Comparison of ENCODE assay signal across 8 cellular contexts in genomic region chr3:196942226-196942914, GRCh38. TPM values are rescaled to one million over a fixed set of nuclear protein-coding genes. Genes with fewer than 3 reads are reported as not detected.
DNase-seq lines count a peak whose midpoint lies in the region; ATAC-seq and TF ChIP-seq lines count a peak whose summit lies in the region.

NCBP2 (minus strand) TSS chr3:196942528; CDS start chr3:196942503, 25 bp downstream.

- H3K4me1 ChIP-seq in PC-9 (replicated peaks; ENCODE audit: insufficient read depth) = peaks cover 20% of the 10 kb centered on the region
- H3K4me1 ChIP-seq in esophagus (ENCODE audit: control insufficient read depth in 2 of 2, insufficient read depth in 2 of 2, low read length in 1 of 2) = peaks cover 3 to 5% of the 10 kb centered on the region in 2 donors
- H3K4me1 ChIP-seq in muscle layer of colon (ENCODE audit: insufficient read depth, low read length) = peaks cover 13% of the 10 kb centered on the region

- H3K27me3 Mint-ChIP-seq in activated T-cell treated with anti-CD3 and anti-CD28 coated beads, Interleukin-2, amount 50 U/mL, for 24 hours = no peaks in the 10 kb centered on the region

- WGBS in esophagus, 2 donors = 0 to 1% methylated on average over 64 to 77 of the region's 77 CpGs

- no peaks in the 10 kb centered on the region for H3K9me3 Mint-ChIP-seq in activated T-cell treated with anti-CD3 and anti-CD28 coated beads, Interleukin-2, amount 50 U/mL, for 24 hours

- H3K36me3 Mint-ChIP-seq in activated T-cell treated with anti-CD3 and anti-CD28 coated beads, Interleukin-2, amount 50 U/mL, for 24 hours (ENCODE audit: low read depth) = peaks cover 86% of the 10 kb centered on the region

- peaks cover 47% of the 10 kb centered on the region for H3F3A ChIP-seq in PC-9 (ENCODE audit: insufficient read depth, low read depth)

- CTCF ChIA-PET in PC-9 (lab: Charles Lee) = interaction anchor here (0.6 to 1.7 kb wide), 5 partner anchors 157 to 675 kb away, joined by 3 to 9 read pairs (median 4); no protein-coding TSS in a partner anchor

- H3K27ac Mint-ChIP-seq in activated T-cell treated with anti-CD3 and anti-CD28 coated beads, Interleukin-2, amount 50 U/mL, for 24 hours = peak within 1 kb of the TSS; percentile 98

- in situ Hi-C loops in KBM-7 (cut with MboI; ENCODE audit: low pct_unique_long_range_greater_than_20kb, low sequenced_read_pairs) = no loop called here

- DNase-seq in DMS79 (lab: John Stamatoyannopoulos, UW) (peak; percentile 99), KBM-7 (peak; percentile 98), PC-9 (peak; percentile 95 to 100)
- peak; percentile 100 for DNase-seq in activated T-cell treated with anti-CD3 and anti-CD28 coated beads, Interleukin-2, amount 50 U/mL, for 24 hours
- DNase-seq in stimulated activated CD8-positive, alpha-beta memory T cell treated with anti-CD3 and anti-CD28 coated beads, Interleukin-7, amount 100 ng/mL, for 24 hours (ENCODE audit: low read depth) = peak; percentile 100

- H2AFZ ChIP-seq in PC-9 = peak within 1 kb of the TSS; percentile 95

- no peaks in the 10 kb centered on the region for H3K9me3 ChIP-seq in PC-9 (ENCODE audit: insufficient read depth, low read depth)
- no peaks in the 10 kb centered on the region for H3K9me3 ChIP-seq in esophagus (ENCODE audit: control insufficient read depth in 2 of 2, insufficient read depth in 1 of 2, low read depth in 1 of 2, low read length in 1 of 2)
- no peaks in the 10 kb centered on the region for H3K9me3 ChIP-seq in muscle layer of colon (ENCODE audit: low read length)

- peaks cover 18% of the 10 kb centered on the region for H4K20me1 ChIP-seq in PC-9 (ENCODE audit: insufficient read depth)

- peaks cover 55% of the 10 kb centered on the region for H3K4me1 Mint-ChIP-seq in activated T-cell treated with anti-CD3 and anti-CD28 coated beads, Interleukin-2, amount 50 U/mL, for 24 hours (ENCODE audit: low read depth)

- BruUV-seq in PC-9 (replicated peaks; lab: Mats Ljungman, UMichigan) = no TSS peak

- H3K27ac ChIP-seq in PC-9 = peak within 1 kb of the TSS; percentile 90
- H3K27ac ChIP-seq in esophagus (ENCODE audit: low read depth in 2 of 2, low read length in 1 of 2) = peak within 1 kb of the TSS; percentile 98 to 99
- H3K27ac ChIP-seq in muscle layer of colon (ENCODE audit: low read depth, low read length) = peak within 1 kb of the TSS; percentile 82

- peak; percentile 69 for TF ChIP-seq CTCF in PC-9 (conservative IDR thresholded peaks at IDR 0.05)

- H3K36me3 ChIP-seq in PC-9 (ENCODE audit: low read depth) (peaks cover 26% of the 10 kb centered on the region), esophagus (ENCODE audit: control insufficient read depth in 2 of 2, insufficient read depth in 2 of 2, low read length in 1 of 2) (peaks cover 7% of the 10 kb centered on the region in 2 donors), muscle layer of colon (ENCODE audit: insufficient read depth, low read length) (peaks cover 21% of the 10 kb centered on the region)

- peak within 1 kb of the TSS; percentile 90 for H3K4me2 ChIP-seq in PC-9

- H3K4me3 ChIP-seq in PC-9 (peak within 1 kb of the TSS; percentile 92), esophagus (ENCODE audit: low read depth in 1 of 2, low read length in 2 of 2) (peak within 1 kb of the TSS; percentile 93 to 99), muscle layer of colon (ENCODE audit: low read depth in 1 of 2, low read length in 2 of 2) (peak within 1 kb of the TSS; percentile 66 to 98)

- H3K27me3 ChIP-seq in PC-9 (ENCODE audit: insufficient read depth, low read depth) (no peaks in the 10 kb centered on the region), esophagus (ENCODE audit: control insufficient read depth in 1 of 2, insufficient read depth in 2 of 2, low read length in 2 of 2) (no peaks in the 10 kb centered on the region), muscle layer of colon (ENCODE audit: control insufficient read depth in 1 of 2, insufficient read depth in 2 of 2, low read length in 2 of 2) (no peaks in the 10 kb centered on the region)

- POLR2A ChIA-PET in PC-9 (lab: Charles Lee; ENCODE audit: unreplicated experiment) = interaction anchor here (0.6 kb wide), 4 partner anchors 9 to 726 kb away, joined by 3 to 9 read pairs (median 6); partner anchors contain the start of genes FBXO45, SLC51A and WDR53

- no peaks in the 10 kb centered on the region for H3K9me2 ChIP-seq in PC-9 (ENCODE audit: insufficient read depth)

- peak; percentile 91 for ATAC-seq in GM21717 (IDR thresholded peaks at IDR 0.05; ENCODE audit: unreplicated experiment)

- H3K79me2 ChIP-seq in PC-9 (ENCODE audit: low read depth) = peaks cover 67% of the 10 kb centered on the region

- intact Hi-C loops in PC-9 (cut with micrococcal nuclease; ENCODE audit: unreplicated experiment) = loop anchor here (1.0 to 10.0 kb wide), 7 partner anchors 75 to 418 kb away; partner anchors contain the start of genes CEP19, FBXO45, PIGX and SENP5

- H3K9ac ChIP-seq in muscle layer of colon (ENCODE audit: low read length) = peak within 1 kb of the TSS; percentile 96

- peak within 1 kb of the TSS; percentile 99 for H3K4me3 Mint-ChIP-seq in activated T-cell treated with anti-CD3 and anti-CD28 coated beads, Interleukin-2, amount 50 U/mL, for 24 hours

RNA-seq across cellular contexts. Expression of gene NCBP2, which starts in this region (rescaled TPM):
- total RNA-seq in PC-9 (2021) = 83.8 and 91.8 TPM in 2 replicates
- 10 to 100 TPM; 30.1 to 30.9 TPM for polyA plus RNA-seq in esophagus

Comparison
In these comparisons a context has a peak if more than half of its experiments do, and no peak if none do; other contexts are left out.
1. Peak in every context shown above with its lines: DNase-seq, ATAC-seq, H3K4me3 ChIP-seq and H3K27ac ChIP-seq.